8 cellular contexts compared by ENCODE assay signal in genomic region chr19:680287-681028, GRCh38. TPM values are rescaled to one million over a fixed set of nuclear protein-coding genes. Genes with fewer than 3 reads are reported as not detected.
A peak's percentile ranks its signal among the peaks of the same experiment; 100 is the strongest.
DNase-seq lines count a peak whose midpoint lies in the region; ATAC-seq and TF ChIP-seq lines count a peak whose summit lies in the region.

No MANE protein-coding gene starts in this region.

- TF ChIP-seq POLR2A in esophagus squamous epithelium (IDR thresholded peaks at IDR 0.05): peak in 2 of 4 donors; percentile 92 to 93

- intact Hi-C loops in PC-3 (cut with micrococcal nuclease) (no loop called here), esophagus squamous epithelium (cut with DNase I) (no loop called here)

- H3K36me3 ChIP-seq in PC-3 (ENCODE audit: low read depth, low read length) (no peaks in the 10 kb centered on the region), esophagus squamous epithelium (no peaks in the 10 kb centered on the region)

- BruUV-seq in PC-3 (replicated peaks; lab: Mats Ljungman, UMichigan): no TSS peak

- H3K9me3 Mint-ChIP-seq in activated T-cell treated with anti-CD3 and anti-CD28 coated beads, Interleukin-2, amount 50 U/mL, for 4 hours: no peaks in the 10 kb centered on the region
- H3K9me3 Mint-ChIP-seq in naive B cell: no peaks in the 10 kb centered on the region
- H3K9me3 Mint-ChIP-seq in stimulated activated effector memory CD8-positive, alpha-beta T cell treated with anti-CD3 and anti-CD28 coated beads, Interleukin-12 subunit alpha, Interleukin-12 subunit beta, amount 100 ng/mL, for 72 hours: no peaks in the 10 kb centered on the region

- WGBS in esophagus squamous epithelium, 2 donors: 0% methylated on average over 4 to 7 of the region's 70 CpGs

- H3F3A ChIP-seq in PC-3 (ENCODE audit: low read length, unreplicated experiment): no peaks in the 10 kb centered on the region

- H3K27me3 ChIP-seq in PC-3 (ENCODE audit: low read length): no peaks in the 10 kb centered on the region
- H3K27me3 ChIP-seq in esophagus squamous epithelium: peaks cover 0 to 24% (median 0%) of the 10 kb centered on the region in 4 donors

- H3K9me3 ChIP-seq in PC-3 (ENCODE audit: low read length) (no peaks in the 10 kb centered on the region), esophagus squamous epithelium (no peaks in the 10 kb centered on the region)

- CTCF ChIA-PET in PC-3 (lab: Charles Lee): no interaction called here

- H3K9ac ChIP-seq in PC-3 (ENCODE audit: low read length): peak overlapping the region; percentile 84

- peaks cover 26% of the 10 kb centered on the region for H3K79me2 ChIP-seq in PC-3 (ENCODE audit: low read length)

- H3K4me3 ChIP-seq in PC-3 (ENCODE audit: low read length): peak overlapping the region; percentile 70
- peak overlapping the region; percentile 57 to 95 (median 92) for H3K4me3 ChIP-seq in esophagus squamous epithelium

- in situ Hi-C loops in KBM-7 (cut with MboI; ENCODE audit: low pct_unique_long_range_greater_than_20kb, low sequenced_read_pairs): no loop called here

- peak; percentile 68 for ATAC-seq in GM21723 (IDR thresholded peaks at IDR 0.05; ENCODE audit: unreplicated experiment)
- ATAC-seq in PC-3: peak; percentile 64
- ATAC-seq in activated T-cell treated with anti-CD3 and anti-CD28 coated beads, Interleukin-2, amount 50 U/mL, for 4 hours: peak; percentile 83 to 85
- ATAC-seq in naive B cell (ENCODE audit: low read depth in 2 of 2): peak; percentile 70 to 74
- ATAC-seq in stimulated activated effector memory CD8-positive, alpha-beta T cell treated with anti-CD3 and anti-CD28 coated beads, Interleukin-12 subunit alpha, Interleukin-12 subunit beta, amount 100 ng/mL, for 72 hours: peak; percentile 89

- peak overlapping the region; percentile 80 for H3K4me2 ChIP-seq in PC-3 (ENCODE audit: low read length)

- H3K27ac ChIP-seq in PC-3 (ENCODE audit: low read length) (peak overlapping the region; percentile 67), esophagus squamous epithelium (peak overlapping the region; percentile 91 to 98 (median 96))

- peak overlapping the region; percentile 84 for H3K4me3 Mint-ChIP-seq in activated T-cell treated with anti-CD3 and anti-CD28 coated beads, Interleukin-2, amount 50 U/mL, for 4 hours
- peak overlapping the region; percentile 76 to 98 (median 96) for H3K4me3 Mint-ChIP-seq in naive B cell
- peak overlapping the region; percentile 74 for H3K4me3 Mint-ChIP-seq in stimulated activated effector memory CD8-positive, alpha-beta T cell treated with anti-CD3 and anti-CD28 coated beads, Interleukin-12 subunit alpha, Interleukin-12 subunit beta, amount 100 ng/mL, for 72 hours

- no peaks in the 10 kb centered on the region for H3K36me3 Mint-ChIP-seq in activated T-cell treated with anti-CD3 and anti-CD28 coated beads, Interleukin-2, amount 50 U/mL, for 4 hours (ENCODE audit: insufficient read depth)
- H3K36me3 Mint-ChIP-seq in naive B cell: no peaks in the 10 kb centered on the region
- peaks cover 8% of the 10 kb centered on the region for H3K36me3 Mint-ChIP-seq in stimulated activated effector memory CD8-positive, alpha-beta T cell treated with anti-CD3 and anti-CD28 coated beads, Interleukin-12 subunit alpha, Interleukin-12 subunit beta, amount 100 ng/mL, for 72 hours

- TF ChIP-seq CTCF in PC-3 (conservative IDR thresholded peaks at IDR 0.05; ENCODE audit: low read depth, low read length): peak; percentile 30; the same call in 1 of the 2 replicates
- TF ChIP-seq CTCF in esophagus squamous epithelium (IDR thresholded peaks at IDR 0.05): peak; percentile 14 to 58 (median 49)

- POLR2A ChIA-PET in PC-3 (lab: Charles Lee; ENCODE audit: unreplicated experiment): interaction anchor here (0.5 to 1.0 kb wide), 4 partner anchors 20 to 109 kb away, joined by 3 to 8 read pairs (median 4); partner anchors contain the start of gene MISP

- no peaks in the 10 kb centered on the region for H3K9me2 ChIP-seq in PC-3 (replicated peaks; ENCODE audit: low read length)

- H3K4me1 ChIP-seq in PC-3 (ENCODE audit: insufficient read depth, low read length) (peaks cover 21% of the 10 kb centered on the region), esophagus squamous epithelium (peaks cover 33 to 57% (median 36%) of the 10 kb centered on the region in 3 donors)

- peaks cover 4% of the 10 kb centered on the region for H3K4me1 Mint-ChIP-seq in activated T-cell treated with anti-CD3 and anti-CD28 coated beads, Interleukin-2, amount 50 U/mL, for 4 hours (ENCODE audit: low read depth)
- H3K4me1 Mint-ChIP-seq in naive B cell: peaks cover 7 to 13% (median 8%) of the 10 kb centered on the region in 3 donors
- peaks cover 8% of the 10 kb centered on the region for H3K4me1 Mint-ChIP-seq in stimulated activated effector memory CD8-positive, alpha-beta T cell treated with anti-CD3 and anti-CD28 coated beads, Interleukin-12 subunit alpha, Interleukin-12 subunit beta, amount 100 ng/mL, for 72 hours

- DNase-seq in DMS79 treated with DMSO at 0.1 percent for 48 hours (lab: John Stamatoyannopoulos, UW): peak; percentile 86
- DNase-seq in KBM-7: peak; percentile 93
- DNase-seq in PC-3: peak; percentile 94
- peak; percentile 100 for DNase-seq in activated T-cell treated with anti-CD3 and anti-CD28 coated beads, Interleukin-2, amount 50 U/mL, for 4 hours
- DNase-seq in esophagus squamous epithelium (lab: John Stamatoyannopoulos, UW): peak; percentile 97
- DNase-seq in naive B cell: peak; percentile 96
- DNase-seq in stimulated activated effector memory CD8-positive, alpha-beta T cell treated with anti-CD3 and anti-CD28 coated beads, Interleukin-12 subunit alpha, Interleukin-12 subunit beta, amount 100 ng/mL, for 72 hours (ENCODE audit: low spot score in 2 of 2): peak; percentile 96 to 99

- peaks cover 11% of the 10 kb centered on the region for H3K27me3 Mint-ChIP-seq in activated T-cell treated with anti-CD3 and anti-CD28 coated beads, Interleukin-2, amount 50 U/mL, for 4 hours (ENCODE audit: low read depth)
- peaks cover under 1 to 4% (median 3%) of the 10 kb centered on the region in 3 donors for H3K27me3 Mint-ChIP-seq in naive B cell

- H3K27ac Mint-ChIP-seq in naive B cell: peak overlapping the region; percentile 94 to 100 (median 100)
- peak overlapping the region; percentile 93 for H3K27ac Mint-ChIP-seq in stimulated activated effector memory CD8-positive, alpha-beta T cell treated with anti-CD3 and anti-CD28 coated beads, Interleukin-12 subunit alpha, Interleukin-12 subunit beta, amount 100 ng/mL, for 72 hours

- no peaks in the 10 kb centered on the region for H4K20me1 ChIP-seq in PC-3 (ENCODE audit: low read length)

- H2AFZ ChIP-seq in PC-3 (ENCODE audit: low read length): peak overlapping the region; percentile 74

RNA-seq across cellular contexts. Expression of gene FSTL3, which starts 4.3 kb away (rescaled TPM):
- total RNA-seq in PC-3 (2014; rRNA removed) (49.9 and 53.3 TPM in 2 replicates), esophagus squamous epithelium (10 to 100 TPM in 3 of 4 donors, 1 to 10 TPM in 1; 4.4 to 43.3 (median 17.7) TPM)
- 1 to 10 TPM; 8.0 to 9.9 (median 8.3) TPM for total RNA-seq in activated T-cell treated with anti-CD3 and anti-CD28 coated beads, Interleukin-2, amount 50 U/mL, for 4 hours
- 1 to 10 TPM in 4 of 6 donors, under 1 TPM in 1, not detected in 1; 0.77 to 3.6 (median 2.8) TPM for polyA plus RNA-seq in naive B cell (ENCODE audit: low read depth in 6 of 6)

RNA-seq across cellular contexts. Expression of gene PRSS57, which starts 14.8 kb away (rescaled TPM):
- not detected in 2 replicates for total RNA-seq in PC-3 (2014; rRNA removed)
- under 1 TPM in 2 of 3 donors, not detected in 1; 0.87 to 0.94 TPM for total RNA-seq in activated T-cell treated with anti-CD3 and anti-CD28 coated beads, Interleukin-2, amount 50 U/mL, for 4 hours
- not detected for total RNA-seq in esophagus squamous epithelium
- polyA plus RNA-seq in naive B cell (ENCODE audit: low read depth in 6 of 6): not detected

RNA-seq across cellular contexts. Expression of gene RNF126, which starts 17.4 kb away (rescaled TPM):
- 86.4 and 89.2 TPM in 2 replicates for total RNA-seq in PC-3 (2014; rRNA removed)
- total RNA-seq in activated T-cell treated with anti-CD3 and anti-CD28 coated beads, Interleukin-2, amount 50 U/mL, for 4 hours: 100 to 1,000 TPM; 144 to 162 (median 147) TPM
- total RNA-seq in esophagus squamous epithelium: 100 to 1,000 TPM in 2 of 4 donors, 10 to 100 TPM in 2; 82.1 to 118 (median 98.4) TPM
- polyA plus RNA-seq in naive B cell (ENCODE audit: low read depth in 6 of 6): 10 to 100 TPM; 51.0 to 72.4 (median 59.1) TPM

RNA-seq across cellular contexts. Expression of gene PALM, which starts 28.3 kb away (rescaled TPM):
- total RNA-seq in PC-3 (2014; rRNA removed) (10.8 and 13.0 TPM in 2 replicates), esophagus squamous epithelium (10 to 100 TPM in 1 of 4 donors, 1 to 10 TPM in 3; 2.6 to 19.3 (median 6.5) TPM)
- under 1 TPM; 0.26 to 0.61 (median 0.27) TPM for total RNA-seq in activated T-cell treated with anti-CD3 and anti-CD28 coated beads, Interleukin-2, amount 50 U/mL, for 4 hours
- under 1 TPM in 1 of 6 donors, not detected in 5; 0.35 TPM for polyA plus RNA-seq in naive B cell (ENCODE audit: low read depth in 6 of 6)

RNA-seq across cellular contexts. Expression of gene FGF22, which starts 40.8 kb away (rescaled TPM):
- total RNA-seq in PC-3 (2014; rRNA removed) (0.81 and 1.3 TPM in 2 replicates), esophagus squamous epithelium (1 to 10 TPM in 1 of 4 donors, under 1 TPM in 1, not detected in 2; 0.38 to 1.6 TPM)
- not detected for total RNA-seq in activated T-cell treated with anti-CD3 and anti-CD28 coated beads, Interleukin-2, amount 50 U/mL, for 4 hours
- polyA plus RNA-seq in naive B cell (ENCODE audit: low read depth in 6 of 6): not detected

Comparison
In these comparisons a context has a peak if more than half of its experiments do, and no peak if none do; other contexts are left out.
1. Peak in every context shown above with its lines: DNase-seq, ATAC-seq, H3K4me3 ChIP-seq and H3K27ac ChIP-seq.